Comparison of ENCODE assay signal across 25 cellular contexts in the genomic region with DNA sequence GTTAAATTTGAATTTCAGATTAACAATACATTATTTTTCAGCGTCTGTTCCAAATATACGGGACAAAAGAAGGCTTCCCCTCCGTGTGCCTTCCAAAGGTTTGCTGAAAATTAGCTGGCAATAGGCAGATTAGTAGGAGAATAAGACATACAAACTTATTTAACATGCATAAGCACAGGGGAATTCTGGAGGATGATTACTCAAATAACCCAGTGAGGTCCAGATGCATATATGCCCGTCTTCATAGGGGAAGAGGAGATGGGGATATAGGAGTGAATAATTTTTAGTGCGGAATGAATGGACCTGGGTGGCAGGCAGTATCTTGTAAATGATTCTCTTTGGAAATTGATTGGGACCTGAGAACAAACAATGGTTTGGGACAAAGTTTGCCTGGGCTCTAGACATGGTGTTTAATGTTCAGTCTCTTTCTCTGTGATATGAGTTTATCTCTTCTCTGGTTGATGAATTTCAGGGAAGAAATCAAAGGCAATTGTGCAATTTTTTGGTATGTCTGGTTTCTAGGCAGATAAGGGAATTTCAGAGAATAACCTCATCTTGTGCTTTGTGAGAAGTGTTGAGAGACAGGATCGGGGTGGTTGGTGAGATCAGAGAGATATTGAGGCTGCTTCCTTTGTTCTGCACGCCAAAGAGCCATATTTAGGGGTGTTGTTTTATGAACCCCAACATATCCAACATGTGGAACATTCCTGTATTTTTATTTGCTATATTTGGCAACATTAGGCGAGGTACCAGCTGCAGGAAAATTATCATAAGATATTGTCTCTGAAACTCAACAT.
DNase-seq lines count a peak whose midpoint lies in the region; ATAC-seq, FAIRE-seq and TF ChIP-seq lines count a peak whose summit lies in the region.
"Had no signal": no experiment of that assay in that cellular context is flagged by ENCODE, and none has a peak within 500 bp of the region (broad histone marks: within the 10 kb centered on the region; RNA-seq: fewer than 3 reads in every experiment).

No MANE protein-coding gene starts in this region.

- H3K9me1 ChIP-seq in endothelial cell of umbilical vein (replicated peaks; ENCODE audit: control insufficient read depth, extremely low read depth, insufficient read depth, low read length) = no peaks in the 10 kb centered on the region

- no peak overlapping the region for H2BK120ac ChIP-seq in mesenchymal stem cell (ENCODE audit: low read depth, low read length)

- H3K9me3 ChIP-seq in A549 (peaks cover 14% of the 10 kb centered on the region), PC-9 (ENCODE audit: insufficient read depth, low read depth) (no peaks in the 10 kb centered on the region), endothelial cell of umbilical vein (replicated peaks; ENCODE audit: control insufficient read depth, insufficient read depth, low read length) (no peaks in the 10 kb centered on the region), mesenchymal stem cell (ENCODE audit: control insufficient read depth, low read length) (no peaks in the 10 kb centered on the region)
- H3K9me3 ChIP-seq: BE2C, neutrophil, right atrium auricular region, tibial nerve had no signal

- peak; percentile 87 for ATAC-seq in A549
- ATAC-seq: heart left ventricle, K562, left ventricle myocardium superior, Right ventricle myocardium inferior had no signal

- intact Hi-C loops in PC-9 (cut with micrococcal nuclease; ENCODE audit: unreplicated experiment) = no loop called here
- intact Hi-C loops in endothelial cell of umbilical vein (cut with micrococcal nuclease) = no loop called here

- peak overlapping the region; percentile 48 for H2BK15ac ChIP-seq in mesenchymal stem cell (ENCODE audit: low read depth, poor library complexity, severe bottlenecking)

- H3K23ac ChIP-seq in mesenchymal stem cell (ENCODE audit: low read length in 2 of 2) = no peak overlapping the region

- no peaks in the 10 kb centered on the region for H3K79me1 ChIP-seq in mesenchymal stem cell (replicated peaks; ENCODE audit: low read length, poor library complexity, severe bottlenecking)

- no peaks in the 10 kb centered on the region; the same call in 1 of the 2 replicates for H3F3A ChIP-seq in PC-9 (ENCODE audit: insufficient read depth, low read depth)

- in situ Hi-C loops in ACHN (cut with HindIII; ENCODE audit: low pct_ligation_motif_present, low pct_unique_long_range_greater_than_20kb, low sequenced_read_pairs) = no loop called here

- H2BK12ac ChIP-seq in mesenchymal stem cell (ENCODE audit: low read length in 2 of 2) = no peak overlapping the region

- H4K20me1 ChIP-seq in PC-9 (ENCODE audit: insufficient read depth) (no peaks in the 10 kb centered on the region), endothelial cell of umbilical vein (replicated peaks; ENCODE audit: control insufficient read depth, extremely low read depth, insufficient read depth, low read length) (no peaks in the 10 kb centered on the region)

- POLR2A ChIA-PET in A549 (lab: Yijun Ruan, JAX) = interaction anchor here (0.7 to 2.6 kb wide), 15 partner anchors 17 to 392 kb away, joined by 3 to 61 read pairs (median 5); a partner anchor contains a TSS
- POLR2A ChIA-PET in PC-9 (lab: Charles Lee; ENCODE audit: unreplicated experiment) = no interaction called here
- POLR2A ChIA-PET in endothelial cell of umbilical vein (lab: Charles Lee) = no interaction called here

- 0 out of 3 replicates have a peak overlapping the region, but pooled peaks have one; percentile 1 for H3K4me3 ChIP-seq in A549
- no peak overlapping the region for H3K4me3 ChIP-seq in PC-9
- no peak overlapping the region for H3K4me3 ChIP-seq in endothelial cell of umbilical vein (replicated peaks in 1 of 3; ENCODE audit: insufficient read depth in 1 of 3, low read depth in 1 of 3, low read length in 3 of 3)
- no peak overlapping the region for H3K4me3 ChIP-seq in mesenchymal stem cell (ENCODE audit: insufficient read depth in 1 of 2, low read depth in 1 of 2, low read length in 2 of 2)
- H3K4me3 ChIP-seq: coronary artery, heart left ventricle, K562, right atrium auricular region, tibial nerve had no signal

- TF ChIP-seq POLR2A in A549 (IDR thresholded peaks at IDR 0.05; ENCODE audit: low read length) (no peak), endothelial cell of umbilical vein (IDR thresholded peaks at IDR 0.05; ENCODE audit: low read depth, low read length) (no peak)

- H3K9me2 ChIP-seq in PC-9 (ENCODE audit: insufficient read depth) = no peaks in the 10 kb centered on the region

- H3K4me2 ChIP-seq in A549 (peak overlapping the region; percentile 78), PC-9 (peak overlapping the region; percentile 26; the same call in 1 of the 2 replicates), endothelial cell of umbilical vein (ENCODE audit: insufficient read depth, low read length) (peak overlapping the region; percentile 60), mesenchymal stem cell (ENCODE audit: low read length, poor library complexity, severe bottlenecking) (no peak overlapping the region)

- H3K27ac ChIP-seq in A549 (peak overlapping the region; percentile 90 to 93), PC-9 (no peak overlapping the region), endothelial cell of umbilical vein (ENCODE audit: insufficient read depth, low read depth, low read length) (peak overlapping the region; percentile 48), mesenchymal stem cell (ENCODE audit: low read length, poor library complexity, severe bottlenecking) (no peak overlapping the region)
- H3K27ac ChIP-seq: coronary artery, heart left ventricle, neutrophil, right atrium auricular region, tibial nerve had no signal

- no peak overlapping the region for H2AK5ac ChIP-seq in mesenchymal stem cell (ENCODE audit: low read length, severe bottlenecking)

- H2BK5ac ChIP-seq in mesenchymal stem cell (ENCODE audit: low read depth, low read length, poor library complexity, severe bottlenecking) = no peak overlapping the region

- CTCF ChIA-PET in A549 (lab: Yijun Ruan, JAX) (interaction anchor here (0.5 to 1.9 kb wide), 11 partner anchors 8 to 392 kb away, joined by 3 to 14 read pairs (median 4); no protein-coding TSS in a partner anchor), PC-9 (lab: Charles Lee) (no interaction called here), endothelial cell of umbilical vein (lab: Charles Lee) (interaction anchor here (1.9 kb wide), 1 partner anchor 10 kb away, joined by 8 read pairs; no protein-coding TSS in a partner anchor)

- TF ChIP-seq RAD21 in A549 (conservative IDR thresholded peaks at IDR 0.05 in 1 of 2, IDR thresholded peaks at IDR 0.05 in 1 of 2) = peak in 1 of 2 experiments; percentile 51; a peak in 2 of 5 replicates

- H3K36me3 ChIP-seq in PC-9 (ENCODE audit: low read depth) (no peaks in the 10 kb centered on the region), endothelial cell of umbilical vein (ENCODE audit: control insufficient read depth in 2 of 2, extremely low read depth in 1 of 2, insufficient read depth in 2 of 2, low read length in 2 of 2) (no peaks in the 10 kb centered on the region), mesenchymal stem cell (ENCODE audit: control insufficient read depth in 1 of 2, insufficient read depth in 2 of 2, low read depth in 1 of 2, low read length in 2 of 2) (no peaks in the 10 kb centered on the region)
- H3K36me3 ChIP-seq: BE2C, heart left ventricle, neutrophil, right atrium auricular region, tibial nerve had no signal

- no peak overlapping the region for H3K14ac ChIP-seq in mesenchymal stem cell (ENCODE audit: low read length in 2 of 2)

- no TSS peak for BruUV-seq in PC-9 (replicated peaks; lab: Mats Ljungman, UMichigan)
- BruUV-seq in endothelial cell of umbilical vein (replicated peaks; lab: Mats Ljungman, UMichigan) = no TSS peak

- H4K8ac ChIP-seq in mesenchymal stem cell (ENCODE audit: low read length) = no peak overlapping the region

- H3K27me3 ChIP-seq in PC-9 (ENCODE audit: insufficient read depth, low read depth) (no peaks in the 10 kb centered on the region), endothelial cell of umbilical vein (ENCODE audit: control insufficient read depth in 2 of 2, insufficient read depth in 2 of 2, low read length in 2 of 2) (no peaks in the 10 kb centered on the region), mesenchymal stem cell (ENCODE audit: control insufficient read depth in 1 of 2, insufficient read depth in 1 of 2, low read length in 2 of 2) (no peaks in the 10 kb centered on the region)
- H3K27me3 ChIP-seq: BE2C, heart left ventricle, neutrophil, right atrium auricular region, tibial nerve had no signal

- dilution Hi-C loops in endothelial cell of umbilical vein (cut with MboI; ENCODE audit: extremely low pct_ligation_motif_present, low sequenced_read_pairs) = no loop called here

- no peak overlapping the region for H4K91ac ChIP-seq in mesenchymal stem cell (ENCODE audit: low read length)

- FAIRE-seq in A549 (lab: Jason Lieb, UNC) = no peak
- FAIRE-seq in endothelial cell of umbilical vein (lab: Jason Lieb, UNC) = no peak
- no peak for FAIRE-seq in urothelium cell line (lab: Jason Lieb, UNC)
- FAIRE-seq: GM12892, K562 had no signal

- no peak overlapping the region for H3K18ac ChIP-seq in mesenchymal stem cell (ENCODE audit: low read depth in 1 of 2, low read length in 2 of 2)

- H2AFZ ChIP-seq in PC-9 = no peak overlapping the region
- peak overlapping the region; percentile 84 for H2AFZ ChIP-seq in endothelial cell of umbilical vein (ENCODE audit: low read depth, low read length)
- H2AFZ ChIP-seq in mesenchymal stem cell (ENCODE audit: low read depth, low read length) = no peak overlapping the region

- no peak overlapping the region for H3K9ac ChIP-seq in endothelial cell of umbilical vein (replicated peaks; ENCODE audit: extremely low read depth, insufficient read depth, low read length)
- H3K9ac ChIP-seq in mesenchymal stem cell (ENCODE audit: low read length) = no peak overlapping the region

- TF ChIP-seq CTCF in A549 (IDR thresholded peaks at IDR 0.05) (no peak), PC-9 (conservative IDR thresholded peaks at IDR 0.05) (no peak), endothelial cell of umbilical vein (IDR thresholded peaks at IDR 0.05; ENCODE audit: extremely low read depth in 1 of 2, insufficient read depth in 1 of 2, low read depth in 1 of 2, low read length in 2 of 2) (no peak)

- DNase-seq in A549 (ENCODE audit: low read depth in 1 of 2, low spot score in 1 of 2) (peak; percentile 33 to 83), PC-9 (no peak), endothelial cell of umbilical vein (ENCODE audit: low read depth, low spot score) (no peak), mesenchymal stem cell (no peak), urothelium cell line (ENCODE audit: low spot score) (no peak), cerebellar nuclear complex (lab: John Stamatoyannopoulos, UW) (no peak), ACHN (no peak)
- no peak for DNase-seq in activated T-cell treated with anti-CD3 and anti-CD28 coated beads, Interleukin-2, amount 50 U/mL, for 1 hour
- DNase-seq: activated CD4-positive, alpha-beta T cell treated with anti-CD3 and anti-CD28 coated beads for 48 hours; activated naive CD4-positive, alpha-beta T cell treated with anti-CD3 and anti-CD28 coated beads, Interleukin-2, amount 50 U/mL, for 16 hours; BE2C; DND-41; left ventricle myocardium superior; NCI-H146; NCI-H2171; NCI-H526 treated with DMSO at 0.1 percent for 48 hours; stimulated activated CD4-positive, alpha-beta T cell treated with anti-CD3 and anti-CD28 coated beads, Interleukin-4, amount 100 ng/mL, for 4 hours had no signal

- TF ChIP-seq EP300 in A549 (IDR thresholded peaks at IDR 0.05) = peak; percentile 97 to 98; a peak in 4 of 5 replicates

- no peak overlapping the region for H3K4ac ChIP-seq in mesenchymal stem cell (ENCODE audit: low read depth in 1 of 2, low read length in 2 of 2)

- H3K4me1 ChIP-seq in A549 (peaks cover 55% of the 10 kb centered on the region), PC-9 (replicated peaks; ENCODE audit: insufficient read depth) (peaks cover 17% of the 10 kb centered on the region), endothelial cell of umbilical vein (ENCODE audit: control insufficient read depth, extremely low read depth, insufficient read depth, low read length) (peaks cover 22% of the 10 kb centered on the region), mesenchymal stem cell (ENCODE audit: control insufficient read depth, insufficient read depth, low read depth, low read length) (peaks cover 2% of the 10 kb centered on the region)
- H3K4me1 ChIP-seq: BE2C, right atrium auricular region, tibial nerve had no signal

- H3K79me2 ChIP-seq in PC-9 (ENCODE audit: low read depth) (no peaks in the 10 kb centered on the region), endothelial cell of umbilical vein (ENCODE audit: control insufficient read depth, insufficient read depth, low read length) (no peaks in the 10 kb centered on the region)

- 21% methylated on average over 8 of the region's 8 CpGs for WGBS in A549 (ENCODE audit: missing lambda C conversion rate)
- 93% methylated on average over 6 of the region's 8 CpGs for WGBS in mesenchymal stem cell

Comparison
In these comparisons a context has a peak if more than half of its experiments do, and no peak if none do; other contexts are left out.
1. DNase-seq: peak in A549 (2 of 2); none in PC-9 (0 of 2), endothelial cell of umbilical vein (single experiment), mesenchymal stem cell (single experiment), urothelium cell line (single experiment), cerebellar nuclear complex (0 of 2), activated T-cell treated with anti-CD3 and anti-CD28 coated beads, Interleukin-2, amount 50 U/mL, for 1 hour (single experiment) and ACHN (single experiment).
2. H3K27ac ChIP-seq: peak in A549 (2 of 2) and endothelial cell of umbilical vein (single experiment); none in PC-9 (single experiment) and mesenchymal stem cell (single experiment).